Comparison of ENCODE assay signal across 33 cellular contexts in genomic region chr11:66966351-66966750, GRCh38. TPM values are rescaled to one million over a fixed set of nuclear protein-coding genes. Genes with fewer than 3 reads are reported as not detected.
"Had no signal": no experiment of that assay in that cellular context is flagged by ENCODE, and none has a peak within 500 bp of the region (broad histone marks: within the 10 kb centered on the region; RNA-seq: fewer than 3 reads in every experiment).

No MANE protein-coding gene starts in this region.

- H3K9me3 ChIP-seq: left ventricle myocardium inferior, psoas muscle, transverse colon had no signal

- H3K4me2 ChIP-seq: neural progenitor cell had no signal

- FAIRE-seq: astrocyte had no signal

- H3K4me3 Mint-ChIP-seq: activated CD4-positive, alpha-beta memory T cell treated with anti-CD3 and anti-CD28 coated beads, Interleukin-2, amount 10 ng/mL, durations not matched to agents 7 days and 5 days; activated CD4-positive, alpha-beta T cell treated with anti-CD3 and anti-CD28 coated beads, Interleukin-2, amount 10 ng/mL, durations not matched to agents 7 days and 5 days; activated naive CD4-positive, alpha-beta T cell treated with anti-CD3 and anti-CD28 coated beads, Interleukin-2, amount 10 ng/mL, durations not matched to agents 7 days and 5 days; activated T-cell treated with anti-CD3 and anti-CD28 coated beads, Interleukin-2, amount 50 U/mL, for 24 hours; effector memory CD8-positive, alpha-beta T cell; neural progenitor cell; T-helper 17 cell had no signal

- H3K4me1 ChIP-seq: left ventricle myocardium inferior, neural progenitor cell, psoas muscle had no signal

- H2AFZ ChIP-seq: neural progenitor cell, parathyroid adenoma had no signal

- H3K27ac ChIP-seq: brain microvascular endothelial cell, left ventricle myocardium inferior, neural progenitor cell, parathyroid adenoma, psoas muscle, WERI-Rb-1 had no signal

- H3K36me3 ChIP-seq: brain microvascular endothelial cell, left ventricle myocardium inferior, neural progenitor cell, transverse colon, WERI-Rb-1 had no signal

- H3K79me2 ChIP-seq: parathyroid adenoma had no signal

- H3K27ac Mint-ChIP-seq: activated CD4-positive, alpha-beta memory T cell treated with anti-CD3 and anti-CD28 coated beads, Interleukin-2, amount 10 ng/mL, durations not matched to agents 7 days and 5 days; activated CD4-positive, alpha-beta T cell treated with anti-CD3 and anti-CD28 coated beads, Interleukin-2, amount 10 ng/mL, durations not matched to agents 7 days and 5 days; activated naive CD4-positive, alpha-beta T cell treated with anti-CD3 and anti-CD28 coated beads, Interleukin-2, amount 10 ng/mL, durations not matched to agents 7 days and 5 days; activated T-cell treated with anti-CD3 and anti-CD28 coated beads, Interleukin-2, amount 50 U/mL, for 24 hours; T-helper 17 cell had no signal

- H3K9me3 Mint-ChIP-seq: activated CD4-positive, alpha-beta memory T cell treated with anti-CD3 and anti-CD28 coated beads, Interleukin-2, amount 10 ng/mL, durations not matched to agents 7 days and 5 days; activated CD4-positive, alpha-beta T cell treated with anti-CD3 and anti-CD28 coated beads, Interleukin-2, amount 10 ng/mL, durations not matched to agents 7 days and 5 days; activated naive CD4-positive, alpha-beta T cell treated with anti-CD3 and anti-CD28 coated beads, Interleukin-2, amount 10 ng/mL, durations not matched to agents 7 days and 5 days; activated T-cell treated with anti-CD3 and anti-CD28 coated beads, Interleukin-2, amount 50 U/mL, for 24 hours; effector memory CD8-positive, alpha-beta T cell had no signal

- H3K36me3 Mint-ChIP-seq: activated naive CD4-positive, alpha-beta T cell treated with anti-CD3 and anti-CD28 coated beads, Interleukin-2, amount 10 ng/mL, durations not matched to agents 7 days and 5 days; neural progenitor cell had no signal

- ATAC-seq: activated CD4-positive, CD25-positive, alpha-beta regulatory T cell treated with anti-CD3 and anti-CD28 coated beads, Interleukin-2, amount 50 U/mL, for 24 hours; effector memory CD8-positive, alpha-beta T cell; psoas muscle; T-helper 17 cell had no signal

- H3K27me3 ChIP-seq: brain microvascular endothelial cell, neural progenitor cell, transverse colon had no signal

- H3K4me3 ChIP-seq: coronary artery, left ventricle myocardium inferior, neural progenitor cell, psoas muscle, transverse colon had no signal

- H3K9ac ChIP-seq: neural progenitor cell, parathyroid adenoma had no signal

- DNase-seq: activated CD4-positive, alpha-beta memory T cell treated with anti-CD3 and anti-CD28 coated beads, Interleukin-2, amount 10 ng/mL, durations not matched to agents 7 days and 5 days; activated CD4-positive, alpha-beta T cell treated with anti-CD3 and anti-CD28 coated beads, Interleukin-2, amount 10 ng/mL, durations not matched to agents 7 days and 5 days; activated CD8-positive, alpha-beta memory T cell treated with anti-CD3 and anti-CD28 coated beads, Interleukin-2, amount 50 U/mL, for 48 hours; activated gamma-delta T cell; activated naive CD4-positive, alpha-beta T cell treated with anti-CD3 and anti-CD28 coated beads, Interleukin-2, amount 10 ng/mL, durations not matched to agents 7 days and 5 days; activated T-cell treated with anti-CD3 and anti-CD28 coated beads, Interleukin-2, amount 50 U/mL, for 24 hours; amniotic stem cell; brain microvascular endothelial cell; effector memory CD8-positive, alpha-beta T cell; head of caudate nucleus; left ventricle myocardium inferior; occipital lobe; psoas muscle; stimulated activated naive CD4-positive, alpha-beta T cell treated with Interleukin-2 at 50 U/mL for 16 hours; T-helper 17 cell; T1000; transverse colon; WERI-Rb-1 had no signal

RNA-seq across cellular contexts. Expression of gene C11orf86, which starts 8.8 kb away (rescaled TPM):
- total RNA-seq: activated CD4-positive, alpha-beta memory T cell treated with anti-CD3 and anti-CD28 coated beads, Interleukin-2, amount 10 ng/mL, durations not matched to agents 7 days and 5 days; activated CD4-positive, alpha-beta T cell treated with anti-CD3 and anti-CD28 coated beads, Interleukin-2, amount 10 ng/mL, durations not matched to agents 7 days and 5 days; astrocyte; cardiac septum; cerebellum; fibroblast of lung; fibroblast of villous mesenchyme; kidney epithelial cell; left ventricle myocardium inferior; lung microvascular endothelial cell; mucosa of gallbladder; occipital lobe; psoas muscle; T-helper 17 cell; temporal lobe; urinary bladder had no signal
- polyA plus RNA-seq: esophagus, fibroblast of lung, urinary bladder had no signal

RNA-seq across cellular contexts. Expression of gene SYT12, which starts 56.6 kb away (rescaled TPM):
- total RNA-seq: activated CD4-positive, alpha-beta memory T cell treated with anti-CD3 and anti-CD28 coated beads, Interleukin-2, amount 10 ng/mL, durations not matched to agents 7 days and 5 days; activated CD4-positive, alpha-beta T cell treated with anti-CD3 and anti-CD28 coated beads, Interleukin-2, amount 10 ng/mL, durations not matched to agents 7 days and 5 days; T-helper 17 cell; transverse colon had no signal
- polyA plus RNA-seq: fibroblast of lung had no signal
